Comparison of ENCODE assay signal across 8 cellular contexts in genomic region chr13:112065867-112066623, GRCh38. TPM values are rescaled to one million over a fixed set of nuclear protein-coding genes. Genes with fewer than 3 reads are reported as not detected.
A peak's percentile ranks its signal among the peaks of the same experiment; 100 is the strongest.
DNase-seq lines count a peak whose midpoint lies in the region; ATAC-seq and TF ChIP-seq lines count a peak whose summit lies in the region.

No MANE protein-coding gene starts in this region.

- no peaks in the 10 kb centered on the region for H3K36me3 ChIP-seq in CD8-positive, alpha-beta T cell (ENCODE audit: insufficient read depth, low read length)
- H3K36me3 ChIP-seq in GM23338 (ENCODE audit: insufficient read depth): no peaks in the 10 kb centered on the region
- H3K36me3 ChIP-seq in effector memory CD4-positive, alpha-beta T cell (ENCODE audit: control insufficient read depth, insufficient read depth, low read length): no peaks in the 10 kb centered on the region
- H3K36me3 ChIP-seq in osteoblast (ENCODE audit: insufficient read depth, low read length): no peaks in the 10 kb centered on the region

- H3K4me2 ChIP-seq in GM23338: peak overlapping the region; percentile 84
- no peak overlapping the region for H3K4me2 ChIP-seq in osteoblast (ENCODE audit: insufficient read depth, low read length)

- intact Hi-C loops in CD8-positive, alpha-beta T cell (cut with DNase I, micrococcal nuclease): no loop called here

- no peak overlapping the region for H3K27ac ChIP-seq in CD8-positive, alpha-beta T cell (ENCODE audit: low read depth, low read length)
- no peak overlapping the region for H3K27ac ChIP-seq in GM23338 (ENCODE audit: low read depth)
- H3K27ac ChIP-seq in effector memory CD4-positive, alpha-beta T cell (ENCODE audit: insufficient read depth, low read length, poor library complexity, severe bottlenecking): no peak overlapping the region
- no peak overlapping the region for H3K27ac ChIP-seq in osteoblast (ENCODE audit: low read depth, low read length)

- DNase-seq in CD8-positive, alpha-beta T cell: no peak
- DNase-seq in GM23338 (ENCODE audit: low spot score): peak; percentile 83
- DNase-seq in effector memory CD4-positive, alpha-beta T cell: no peak
- peak; percentile 88 for DNase-seq in osteoblast (ENCODE audit: insufficient read length, low spot score, missing footprints)
- no peak for DNase-seq in MV-4-11 (lab: John Stamatoyannopoulos, UW)
- DNase-seq in KG1 (lab: John Stamatoyannopoulos, UW): no peak
- no peak for DNase-seq in RKO (ENCODE audit: low spot score)

- no peak for ATAC-seq in CD8-positive, alpha-beta T cell
- peak; percentile 15 for ATAC-seq in GM23338
- no peak for ATAC-seq in HG03469 (IDR thresholded peaks at IDR 0.05; ENCODE audit: unreplicated experiment)

- H3F3A ChIP-seq in GM23338 (replicated peaks; ENCODE audit: low read depth): peaks cover 27% of the 10 kb centered on the region

- H3K9me2 ChIP-seq in GM23338 (ENCODE audit: insufficient read depth): no peaks in the 10 kb centered on the region

- H3K27ac Mint-ChIP-seq in CD8-positive, alpha-beta T cell: no peak overlapping the region
- H3K27ac Mint-ChIP-seq in GM23338: no peak overlapping the region

- no peak for TF ChIP-seq CTCF in CD8-positive, alpha-beta T cell (IDR thresholded peaks at IDR 0.05)
- TF ChIP-seq CTCF in GM23338 (conservative IDR thresholded peaks at IDR 0.05; ENCODE audit: low read depth in 2 of 2) (no peak; a peak in 2 of 4 replicates), osteoblast (IDR thresholded peaks at IDR 0.05; ENCODE audit: extremely low read depth, low read depth, low read length) (no peak)

- H3K4me1 ChIP-seq in CD8-positive, alpha-beta T cell (ENCODE audit: insufficient read depth, low read length): peaks cover 10% of the 10 kb centered on the region
- H3K4me1 ChIP-seq in GM23338 (ENCODE audit: insufficient read depth): peaks cover 63% of the 10 kb centered on the region
- H3K4me1 ChIP-seq in effector memory CD4-positive, alpha-beta T cell (ENCODE audit: control insufficient read depth, insufficient read depth, low read length, poor library complexity, severe bottlenecking): peaks cover 2% of the 10 kb centered on the region
- no peaks in the 10 kb centered on the region for H3K4me1 ChIP-seq in osteoblast (ENCODE audit: insufficient read depth, low read length)

- H2AFZ ChIP-seq in GM23338 (peak overlapping the region; percentile 66), osteoblast (ENCODE audit: low read length) (no peak overlapping the region)

- CTCF ChIA-PET in CD8-positive, alpha-beta T cell (lab: Charles Lee): no interaction called here

- no peaks in the 10 kb centered on the region for H3K9me3 Mint-ChIP-seq in CD8-positive, alpha-beta T cell
- H3K9me3 Mint-ChIP-seq in GM23338: peaks cover 10% of the 10 kb centered on the region; the same call in 1 of the 3 replicates

- H3K79me2 ChIP-seq in GM23338 (replicated peaks; ENCODE audit: insufficient read depth) (no peaks in the 10 kb centered on the region), osteoblast (ENCODE audit: insufficient read depth, low read length) (no peaks in the 10 kb centered on the region)

- peaks cover 9% of the 10 kb centered on the region for H3K9me3 ChIP-seq in CD8-positive, alpha-beta T cell (ENCODE audit: low read length)
- H3K9me3 ChIP-seq in effector memory CD4-positive, alpha-beta T cell (ENCODE audit: control insufficient read depth, low read length): peaks cover 2% of the 10 kb centered on the region
- H3K9me3 ChIP-seq in osteoblast (ENCODE audit: low read depth, low read length): no peaks in the 10 kb centered on the region

- peaks cover 18% of the 10 kb centered on the region for H3K4me1 Mint-ChIP-seq in CD8-positive, alpha-beta T cell (ENCODE audit: low read depth)
- peaks cover 48% of the 10 kb centered on the region for H3K4me1 Mint-ChIP-seq in GM23338

- peaks cover 3% of the 10 kb centered on the region for H3K36me3 Mint-ChIP-seq in CD8-positive, alpha-beta T cell
- no peaks in the 10 kb centered on the region; the same call in 2 of the 3 replicates for H3K36me3 Mint-ChIP-seq in GM23338 (ENCODE audit: low read depth)

- POLR2A ChIA-PET in CD8-positive, alpha-beta T cell (lab: Charles Lee): no interaction called here

- H3K27me3 Mint-ChIP-seq in CD8-positive, alpha-beta T cell (ENCODE audit: low read depth): peaks cover 58% of the 10 kb centered on the region
- peaks cover 85% of the 10 kb centered on the region for H3K27me3 Mint-ChIP-seq in GM23338 (ENCODE audit: insufficient read depth, low read depth, poor library complexity)

- peaks cover 46% of the 10 kb centered on the region for H3K27me3 ChIP-seq in CD8-positive, alpha-beta T cell (ENCODE audit: insufficient read depth, low read length)
- H3K27me3 ChIP-seq in GM23338 (ENCODE audit: insufficient read depth): peaks cover 95% of the 10 kb centered on the region
- peaks cover 50% of the 10 kb centered on the region for H3K27me3 ChIP-seq in effector memory CD4-positive, alpha-beta T cell (replicated peaks; ENCODE audit: control insufficient read depth, insufficient read depth, low read length, poor library complexity, severe bottlenecking)
- peaks cover 76% of the 10 kb centered on the region for H3K27me3 ChIP-seq in osteoblast (ENCODE audit: insufficient read depth, low read length)

- H3K4me3 Mint-ChIP-seq in CD8-positive, alpha-beta T cell: peak overlapping the region; percentile 61
- H3K4me3 Mint-ChIP-seq in GM23338: peak overlapping the region; percentile 68

- H3K4me3 ChIP-seq in CD8-positive, alpha-beta T cell (ENCODE audit: low read depth, low read length): peak overlapping the region; percentile 57
- H3K4me3 ChIP-seq in GM23338 (peak overlapping the region; percentile 58), osteoblast (ENCODE audit: insufficient read depth, low read length) (no peak overlapping the region)
- peak overlapping the region; percentile 19 for H3K4me3 ChIP-seq in effector memory CD4-positive, alpha-beta T cell (ENCODE audit: insufficient read depth, low read depth, low read length, poor library complexity, severe bottlenecking)

- peaks cover 26% of the 10 kb centered on the region for H4K20me1 ChIP-seq in GM23338 (replicated peaks; ENCODE audit: insufficient read depth)
- no peaks in the 10 kb centered on the region for H4K20me1 ChIP-seq in osteoblast (ENCODE audit: insufficient read depth, low read length)

TF ChIP-seq in GM23338, 12 proteins besides CTCF, POLR2A, EP300 and RAD21 (continues in another document):
- TF ChIP-seq STAT1 (IDR thresholded peaks at IDR 0.05; ENCODE audit: unreplicated experiment) (no peak), NANOG (IDR thresholded peaks at IDR 0.05; ENCODE audit: borderline replicate concordance) (no peak), EZH2 (IDR thresholded peaks at IDR 0.05; ENCODE audit: low read depth, unreplicated experiment) (peak; percentile 82)

RNA-seq across cellular contexts. Expression of gene SOX1, which starts 0.9 kb away (rescaled TPM):
- not detected for total RNA-seq in CD8-positive, alpha-beta T cell
- 0.04 and 0.17 TPM in 2 replicates for total RNA-seq in GM23338 (2014; rRNA removed; shearing (Covaris generic))
- 0.10 TPM in 1 of 2 replicates, not detected in the other for polyA plus RNA-seq in GM23338 (2016; fragmentation: Nextera tagmentation; extraction: Ambion mirVana)
- total RNA-seq in osteoblast: not detected in 2 replicates

Comparison
In these comparisons a context has a peak if more than half of its experiments do, and no peak if none do; other contexts are left out.
1. DNase-seq: peak in GM23338 (single experiment) and osteoblast (single experiment); none in CD8-positive, alpha-beta T cell (0 of 7), effector memory CD4-positive, alpha-beta T cell (0 of 3), MV-4-11 (single experiment), KG1 (single experiment) and RKO (single experiment).